ENCODE assay signal across 19 cellular contexts in the genomic region with DNA sequence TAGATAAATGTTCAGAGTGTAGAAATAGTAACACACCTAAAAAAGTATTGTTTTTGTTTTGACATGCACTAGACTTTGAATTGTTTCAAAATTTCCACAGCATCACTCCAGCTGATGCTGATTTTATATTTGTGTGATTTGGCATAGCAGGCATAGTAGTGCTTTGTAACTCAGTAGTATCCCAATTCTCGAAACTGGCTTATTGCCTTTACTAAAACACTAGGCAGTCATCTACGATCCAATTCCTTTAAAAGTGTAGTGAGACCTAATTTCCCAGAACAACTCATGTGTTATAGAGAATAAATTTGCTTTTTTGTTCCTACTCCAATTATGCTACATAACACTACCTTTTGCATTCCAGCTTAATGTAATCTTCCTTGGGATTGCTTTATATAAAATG.
"Had no signal": no experiment of that assay in that cellular context is flagged by ENCODE, and none has a peak within 500 bp of the region (broad histone marks: within the 10 kb centered on the region; RNA-seq: fewer than 3 reads in every experiment).

No MANE protein-coding gene starts in this region.

- DNase-seq: colonic mucosa; cortex of kidney; dermis blood vessel endothelial cell; dorsolateral prefrontal cortex; effector CD4-positive, alpha-beta T cell; effector CD8-positive, alpha-beta T cell; effector memory CD4-positive, alpha-beta T cell; effector memory CD8-positive, alpha-beta T cell; endodermal cell; erythroblast; esophagus squamous epithelium; foreskin fibroblast; foreskin keratinocyte; foreskin melanocyte; gastrocnemius medialis; glutamatergic neuron; head of caudate nucleus; heart left ventricle; heart right ventricle had no signal
